ENCODE assay signal across 14 cellular contexts in the genomic region with DNA sequence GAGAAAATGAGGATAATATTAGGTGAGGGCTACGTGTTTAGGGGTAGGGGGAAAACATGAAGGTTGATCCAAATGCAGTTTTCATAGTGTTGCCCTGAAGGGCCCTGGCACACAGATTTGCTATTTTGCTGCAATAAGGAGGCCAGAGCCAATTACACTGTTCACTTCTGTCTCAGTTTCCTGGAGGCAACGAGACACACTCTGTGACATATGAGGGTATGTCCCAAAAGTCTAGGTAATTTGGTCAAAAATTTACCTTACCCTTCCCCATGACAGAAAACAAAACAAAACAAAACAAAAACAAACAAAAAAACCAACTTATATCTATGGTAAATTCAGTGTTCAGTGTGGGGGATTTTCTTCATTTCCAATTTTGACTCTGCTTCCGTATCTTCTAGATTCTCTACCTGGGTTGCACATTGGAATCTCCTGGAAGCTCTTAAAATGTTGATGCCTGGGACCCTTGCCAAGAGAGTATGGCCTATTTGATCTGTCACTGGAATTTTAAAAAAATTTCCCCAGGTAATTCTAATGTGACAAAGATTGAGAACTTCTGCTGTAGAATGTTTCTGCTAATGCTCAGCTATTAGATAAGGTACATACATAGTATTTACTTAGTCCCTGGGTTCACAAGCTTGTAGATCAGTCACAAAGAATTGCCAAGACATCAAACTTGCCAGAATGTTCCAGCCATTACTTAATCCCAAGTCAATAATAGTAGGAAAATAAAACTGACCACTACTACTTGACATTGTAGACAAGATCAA.
DNase-seq lines count a peak whose midpoint lies in the region; ATAC-seq and TF ChIP-seq lines count a peak whose summit lies in the region.
"Had no signal": no experiment of that assay in that cellular context is flagged by ENCODE, and none has a peak within 500 bp of the region (broad histone marks: within the 10 kb centered on the region; RNA-seq: fewer than 3 reads in every experiment).

No MANE protein-coding gene starts in this region.

- H3K4me3 Mint-ChIP-seq in mesothelial cell of epicardium = no peak overlapping the region
- no peak overlapping the region for H3K4me3 Mint-ChIP-seq in effector memory CD8-positive, alpha-beta T cell
- H3K4me3 Mint-ChIP-seq: CD4-positive, alpha-beta memory T cell; HFFc6 had no signal

- H3K27ac Mint-ChIP-seq in mesothelial cell of epicardium = peak overlapping the region; percentile 6
- no peak overlapping the region for H3K27ac Mint-ChIP-seq in effector memory CD8-positive, alpha-beta T cell
- H3K27ac Mint-ChIP-seq: CD4-positive, alpha-beta memory T cell; HFFc6 had no signal

- H3K27me3 Mint-ChIP-seq in mesothelial cell of epicardium (ENCODE audit: low read depth) = no peaks in the 10 kb centered on the region
- no peaks in the 10 kb centered on the region for H3K27me3 Mint-ChIP-seq in effector memory CD8-positive, alpha-beta T cell
- H3K27me3 Mint-ChIP-seq: CD4-positive, alpha-beta memory T cell had no signal

- no peaks in the 10 kb centered on the region for H3K36me3 Mint-ChIP-seq in mesothelial cell of epicardium
- H3K36me3 Mint-ChIP-seq in effector memory CD8-positive, alpha-beta T cell (ENCODE audit: insufficient read depth) = no peaks in the 10 kb centered on the region
- H3K36me3 Mint-ChIP-seq: CD4-positive, alpha-beta memory T cell had no signal

- peak; percentile 44 for ATAC-seq in GM18858 (IDR thresholded peaks at IDR 0.05; ENCODE audit: unreplicated experiment)
- peak; percentile 46 for ATAC-seq in HG02588 (IDR thresholded peaks at IDR 0.05; ENCODE audit: unreplicated experiment)
- peak; percentile 66 for ATAC-seq in HG02973 (IDR thresholded peaks at IDR 0.05; ENCODE audit: unreplicated experiment)
- no peak for ATAC-seq in effector memory CD8-positive, alpha-beta T cell (replicated peaks)
- no peak for ATAC-seq in left colon
- ATAC-seq: A549 had no signal

- DNase-seq in mesothelial cell of epicardium (ENCODE audit: low spot score in 2 of 2, unreplicated experiment in 2 of 2) (no peak), HuH-7 (ENCODE audit: low spot score) (no peak), left colon (no peak)
- DNase-seq in effector memory CD8-positive, alpha-beta T cell = no peak
- DNase-seq: BE2C; CD4-positive, alpha-beta memory T cell; DMS79 treated with DMSO at 0.1 percent for 48 hours; EL; HCEC 1CT; HFFc6 had no signal

- H3K9me3 Mint-ChIP-seq in mesothelial cell of epicardium = no peaks in the 10 kb centered on the region
- H3K9me3 Mint-ChIP-seq in effector memory CD8-positive, alpha-beta T cell = peaks cover 3 to 7% of the 10 kb centered on the region in 2 donors
- H3K9me3 Mint-ChIP-seq: HFFc6 had no signal

- intact Hi-C loops in left colon (cut with DNase I, micrococcal nuclease) = no loop called here

- TF ChIP-seq CTCF in mesothelial cell of epicardium (IDR thresholded peaks at IDR 0.05; ENCODE audit: unreplicated experiment) = no peak

- H3K4me1 Mint-ChIP-seq in mesothelial cell of epicardium = peaks cover 11% of the 10 kb centered on the region
- H3K4me1 Mint-ChIP-seq in effector memory CD8-positive, alpha-beta T cell (ENCODE audit: low read depth in 2 of 2) = no peaks in the 10 kb centered on the region
- H3K4me1 Mint-ChIP-seq: CD4-positive, alpha-beta memory T cell had no signal

Comparison
In these comparisons a context has a peak if more than half of its experiments do, and no peak if none do; other contexts are left out.
1. ATAC-seq: peak in GM18858 (single experiment), HG02588 (single experiment) and HG02973 (single experiment); none in effector memory CD8-positive, alpha-beta T cell (single experiment) and left colon (single experiment).